8 cellular contexts compared by ENCODE assay signal in genomic region chr5:139808481-139809330, GRCh38.
A peak's percentile ranks its signal among the peaks of the same experiment; 100 is the strongest.
DNase-seq lines count a peak whose midpoint lies in the region; ATAC-seq and TF ChIP-seq lines count a peak whose summit lies in the region.

No MANE protein-coding gene starts in this region.

- CTCF ChIA-PET in RWPE1 (lab: Yijun Ruan, JAX), result interaction anchor here (5.1 kb wide), 1 partner anchor 160 kb away, joined by 24 read pairs; no protein-coding TSS in a partner anchor

- H3K27ac ChIP-seq in RWPE1, result no peak overlapping the region

- no peak for ATAC-seq in GM18520 (IDR thresholded peaks at IDR 0.05; ENCODE audit: unreplicated experiment)

- POLR2A ChIA-PET in RWPE1 (lab: Yijun Ruan, JAX; ENCODE audit: low non-redundant PET), result no interaction called here

- H3K4me3 ChIP-seq in fibroblast of mammary gland (ENCODE audit: control insufficient read depth, low read depth, low read length), result no peak overlapping the region

- DNase-seq in DMS 273 (lab: John Stamatoyannopoulos, UW; ENCODE audit: unreplicated experiment) (peak; percentile 23), DMS 273 treated with DMSO at 0.1 percent for 48 hours (lab: John Stamatoyannopoulos, UW) (no peak), RWPE1 (ENCODE audit: low spot score) (peak; percentile 61), fibroblast of mammary gland (ENCODE audit: low read depth) (peak; percentile 16), pons (ENCODE audit: low spot score) (no peak), NCI-H1092 treated with DMSO at 0.1 percent for 48 hours (lab: John Stamatoyannopoulos, UW) (no peak)
- DNase-seq in stimulated activated CD4-positive, alpha-beta T cell treated with anti-CD3 and anti-CD28 coated beads, Interleukin-12 subunit alpha, Interleukin-12 subunit beta, amount 100 ng/mL, for 48 hours (ENCODE audit: low read depth in 2 of 3, low spot score in 1 of 3), result peak in 2 of 3 donors; percentile 5 to 23

- TF ChIP-seq CTCF in RWPE1 (conservative IDR thresholded peaks at IDR 0.05; ENCODE audit: low read depth) (no peak), fibroblast of mammary gland (conservative IDR thresholded peaks at IDR 0.05; ENCODE audit: control insufficient read depth, insufficient read depth, low read depth, low read length) (no peak)

Comparison
In these comparisons a context has a peak if more than half of its experiments do, and no peak if none do; other contexts are left out.
1. DNase-seq: peak in DMS 273 (single experiment), RWPE1 (single experiment), fibroblast of mammary gland (single experiment) and stimulated activated CD4-positive, alpha-beta T cell treated with anti-CD3 and anti-CD28 coated beads, Interleukin-12 subunit alpha, Interleukin-12 subunit beta, amount 100 ng/mL, for 48 hours (2 of 3); none in DMS 273 treated with DMSO at 0.1 percent for 48 hours (single experiment), pons (single experiment) and NCI-H1092 treated with DMSO at 0.1 percent for 48 hours (single experiment).